Comparison of ENCODE assay signal across 23 cellular contexts in genomic region chr16:23629516-23629915, GRCh38. TPM values are rescaled to one million over a fixed set of nuclear protein-coding genes. Genes with fewer than 3 reads are reported as not detected.
"Had no signal": no experiment of that assay in that cellular context is flagged by ENCODE, and none has a peak within 500 bp of the region (broad histone marks: within the 10 kb centered on the region; RNA-seq: fewer than 3 reads in every experiment).

No MANE protein-coding gene starts in this region.

- H3K9me3 ChIP-seq: left lung, prostate gland, spleen, thyroid gland had no signal

- H3K27me3 ChIP-seq: left lung, neural progenitor cell, spleen, thyroid gland had no signal

- H3K9ac ChIP-seq: neural progenitor cell had no signal

- H3K27ac Mint-ChIP-seq: activated B cell treated with CpG ODN at 0.5 μM for 24 hours; activated CD4-positive, alpha-beta T cell treated with anti-CD3 and anti-CD28 coated beads for 36 hours; activated naive CD8-positive, alpha-beta T cell treated with anti-CD3 and anti-CD28 coated beads, Interleukin-2, amount 50 U/mL, for 24 hours; mesothelial cell of epicardium; naive thymus-derived CD8-positive, alpha-beta T cell; neural progenitor cell; stimulated activated naive CD8-positive, alpha-beta T cell treated with anti-CD3 and anti-CD28 coated beads, Interleukin-15, Interleukin-2, amounts not matched to agents 100 ng/mL and 50 ng/mL, for 24 hours; T-helper 17 cell had no signal

- H3K4me2 ChIP-seq: neural progenitor cell had no signal

- H3K4me1 ChIP-seq: left lung, neural progenitor cell, prostate gland, spleen, thyroid gland had no signal

- H2AFZ ChIP-seq: neural progenitor cell had no signal

- ATAC-seq: activated CD4-positive, alpha-beta T cell treated with anti-CD3 and anti-CD28 coated beads for 36 hours; activated naive CD8-positive, alpha-beta T cell treated with anti-CD3 and anti-CD28 coated beads, Interleukin-2, amount 50 U/mL, for 24 hours; left lung; naive thymus-derived CD8-positive, alpha-beta T cell; T-helper 17 cell had no signal

- H3K4me3 ChIP-seq: left lung, lung, neural progenitor cell, prostate gland, spleen, thyroid gland had no signal

- H3K27ac ChIP-seq: left lung, neural progenitor cell, prostate gland, spleen, thyroid gland had no signal

- H3K27me3 Mint-ChIP-seq: activated B cell treated with CpG ODN at 0.5 μM for 24 hours; activated CD4-positive, alpha-beta T cell treated with anti-CD3 and anti-CD28 coated beads for 36 hours; activated naive CD8-positive, alpha-beta T cell treated with anti-CD3 and anti-CD28 coated beads, Interleukin-2, amount 50 U/mL, for 24 hours; naive thymus-derived CD8-positive, alpha-beta T cell; stimulated activated naive CD8-positive, alpha-beta T cell treated with anti-CD3 and anti-CD28 coated beads, Interleukin-15, Interleukin-2, amounts not matched to agents 100 ng/mL and 50 ng/mL, for 24 hours; T-helper 17 cell had no signal

- H3K4me3 Mint-ChIP-seq: activated B cell treated with CpG ODN at 0.5 μM for 24 hours; activated CD4-positive, alpha-beta T cell treated with anti-CD3 and anti-CD28 coated beads for 36 hours; activated naive CD8-positive, alpha-beta T cell treated with anti-CD3 and anti-CD28 coated beads, Interleukin-2, amount 50 U/mL, for 24 hours; mesothelial cell of epicardium; naive thymus-derived CD8-positive, alpha-beta T cell; neural progenitor cell; stimulated activated naive CD8-positive, alpha-beta T cell treated with anti-CD3 and anti-CD28 coated beads, Interleukin-15, Interleukin-2, amounts not matched to agents 100 ng/mL and 50 ng/mL, for 24 hours; T-helper 17 cell had no signal

- H3K4me1 Mint-ChIP-seq: activated B cell treated with CpG ODN at 0.5 μM for 24 hours, neural progenitor cell had no signal

- H3K9me3 Mint-ChIP-seq: activated B cell treated with CpG ODN at 0.5 μM for 24 hours; activated naive CD8-positive, alpha-beta T cell treated with anti-CD3 and anti-CD28 coated beads, Interleukin-2, amount 50 U/mL, for 24 hours; mesothelial cell of epicardium; naive thymus-derived CD8-positive, alpha-beta T cell; neural progenitor cell; stimulated activated naive CD8-positive, alpha-beta T cell treated with anti-CD3 and anti-CD28 coated beads, Interleukin-15, Interleukin-2, amounts not matched to agents 100 ng/mL and 50 ng/mL, for 24 hours had no signal

- DNase-seq: activated B cell treated with CpG ODN at 0.5 μM for 24 hours; activated CD4-positive, alpha-beta T cell treated with anti-CD3 and anti-CD28 coated beads for 36 hours; activated CD4-positive, alpha-beta T cell treated with anti-CD3 and anti-CD28 coated beads, Interleukin-2, amount 50 U/mL, for 4 hours; activated CD8-positive, alpha-beta memory T cell treated with anti-CD3 and anti-CD28 coated beads for 24 hours; activated CD8-positive, alpha-beta memory T cell treated with anti-CD3 and anti-CD28 coated beads, Interleukin-2, amount 50 U/mL, for 48 hours; activated effector memory CD4-positive, alpha-beta T cell treated with Interleukin-2 at 50 U/mL for 16 hours; activated naive CD4-positive, alpha-beta T cell treated with anti-CD3 and anti-CD28 coated beads, Interleukin-2, amount 50 U/mL, for 16 hours; activated naive CD8-positive, alpha-beta T cell treated with anti-CD3 and anti-CD28 coated beads, Interleukin-2, amount 50 U/mL, for 24 hours; activated T-cell treated with anti-CD3 and anti-CD28 coated beads, Interleukin-2, amount 50 U/mL, for 48 hours; dermis blood vessel endothelial cell; effector CD8-positive, alpha-beta T cell; left lung; naive thymus-derived CD8-positive, alpha-beta T cell; spleen; stimulated activated CD4-positive, alpha-beta T cell treated with anti-CD3 and anti-CD28 coated beads, Interleukin-4, amount 100 ng/mL, for 24 hours; substantia nigra; T-helper 17 cell; thyroid gland had no signal

- H3K36me3 ChIP-seq: neural progenitor cell had no signal

RNA-seq across cellular contexts. Expression of gene PLK1, which starts 49.2 kb away (rescaled TPM):
- polyA plus RNA-seq: naive thymus-derived CD8-positive, alpha-beta T cell had no signal
